Comparison of ENCODE assay signal across 29 cellular contexts in the genomic region with DNA sequence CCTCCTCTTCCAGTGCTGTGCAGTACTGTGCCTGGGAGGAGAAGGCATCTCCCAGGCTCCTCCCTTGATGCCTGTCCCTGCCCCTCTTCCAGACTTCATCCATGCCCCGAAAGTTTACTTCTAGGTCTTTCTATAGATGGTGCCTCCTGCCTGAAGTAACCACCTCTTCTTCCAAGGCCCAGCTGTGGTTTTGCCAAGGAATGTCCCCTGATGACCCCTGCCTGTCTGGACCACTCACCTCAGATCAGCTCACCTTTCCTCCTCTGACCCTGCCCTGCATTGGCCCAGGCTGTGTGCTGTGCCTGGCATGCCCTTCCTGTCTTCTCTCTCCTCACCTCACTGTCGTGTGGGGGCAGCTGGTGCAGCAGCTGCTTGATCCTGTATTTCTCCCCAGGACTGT. TPM values are rescaled to one million over a fixed set of nuclear protein-coding genes. Genes with fewer than 3 reads are reported as not detected.
"Had no signal": no experiment of that assay in that cellular context is flagged by ENCODE, and none has a peak within 500 bp of the region (broad histone marks: within the 10 kb centered on the region; RNA-seq: fewer than 3 reads in every experiment).

No MANE protein-coding gene starts in this region.

- H3K27me3 Mint-ChIP-seq: effector memory CD8-positive, alpha-beta T cell; natural killer cell treated with Interleukin-12 subunit alpha and Interleukin-12 subunit beta and Interleukin-15 and Interleukin-18, amount 100 ng/mL, for 72 hours; type B pancreatic cell had no signal

- DNase-seq: activated CD4-positive, alpha-beta T cell treated with anti-CD3 and anti-CD28 coated beads for 1 hour; activated CD4-positive, alpha-beta T cell treated with anti-CD3 and anti-CD28 coated beads, Interleukin-2, amount 50 U/mL, for 1 hour; activated CD8-positive, alpha-beta memory T cell treated with anti-CD3 and anti-CD28 coated beads for 24 hours; activated CD8-positive, alpha-beta memory T cell treated with anti-CD3 and anti-CD28 coated beads, Interleukin-2, amount 50 U/mL, for 4 hours; colonic mucosa; dorsolateral prefrontal cortex; effector memory CD8-positive, alpha-beta T cell; gastrocnemius medialis; head of caudate nucleus; hypothalamus; left ventricle myocardium superior; mammary epithelial cell; nucleus accumbens; small intestine; stimulated activated CD4-positive, alpha-beta T cell treated with anti-CD3 and anti-CD28 coated beads, Interleukin-15, amount 100 ng/mL, for 24 hours; stimulated activated CD8-positive, alpha-beta memory T cell treated with anti-CD3 and anti-CD28 coated beads, Interleukin-4, amount 100 ng/mL, for 48 hours; stimulated activated naive CD4-positive, alpha-beta T cell treated with Interleukin-2 at 50 U/mL for 16 hours; T-helper 1 cell; WERI-Rb-1 had no signal

- H3K27ac ChIP-seq: colonic mucosa, dorsolateral prefrontal cortex, vagina, WERI-Rb-1 had no signal

- H3K36me3 Mint-ChIP-seq: type B pancreatic cell had no signal

- H3K9me3 ChIP-seq: ascending aorta, colonic mucosa, gastrocnemius medialis, thoracic aorta, vagina had no signal

- H3K27me3 ChIP-seq: ascending aorta, colonic mucosa, gastrocnemius medialis, vagina had no signal

- ATAC-seq: effector memory CD8-positive, alpha-beta T cell; esophagus mucosa; gastrocnemius medialis; left ventricle myocardium superior; sciatic nerve had no signal

- H3K27ac Mint-ChIP-seq: mesothelial cell of epicardium; natural killer cell treated with Interleukin-12 subunit alpha and Interleukin-12 subunit beta and Interleukin-15 and Interleukin-18, amount 100 ng/mL, for 72 hours; type B pancreatic cell had no signal

- H3K4me3 Mint-ChIP-seq: effector memory CD8-positive, alpha-beta T cell; mesothelial cell of epicardium; natural killer cell treated with Interleukin-12 subunit alpha and Interleukin-12 subunit beta and Interleukin-15 and Interleukin-18, amount 100 ng/mL, for 72 hours; type B pancreatic cell had no signal

- FAIRE-seq: small intestine, TTC549 had no signal

- H3K4me1 ChIP-seq: ascending aorta, colonic mucosa had no signal

- H3K9me3 Mint-ChIP-seq: effector memory CD8-positive, alpha-beta T cell; natural killer cell treated with Interleukin-12 subunit alpha and Interleukin-12 subunit beta and Interleukin-15 and Interleukin-18, amount 100 ng/mL, for 72 hours; type B pancreatic cell had no signal

- H3K4me3 ChIP-seq: ascending aorta, colonic mucosa, dorsolateral prefrontal cortex, gastrocnemius medialis, thoracic aorta, vagina had no signal

- H3K36me3 ChIP-seq: colonic mucosa, vagina had no signal

RNA-seq across cellular contexts. Expression of a gene that starts 53.8 kb away (rescaled TPM):
- total RNA-seq: ascending aorta, endothelial cell of umbilical vein, gastrocnemius medialis had no signal
- polyA plus RNA-seq: endothelial cell of umbilical vein, mammary epithelial cell had no signal
